22 cellular contexts compared by ENCODE assay signal in the genomic region with DNA sequence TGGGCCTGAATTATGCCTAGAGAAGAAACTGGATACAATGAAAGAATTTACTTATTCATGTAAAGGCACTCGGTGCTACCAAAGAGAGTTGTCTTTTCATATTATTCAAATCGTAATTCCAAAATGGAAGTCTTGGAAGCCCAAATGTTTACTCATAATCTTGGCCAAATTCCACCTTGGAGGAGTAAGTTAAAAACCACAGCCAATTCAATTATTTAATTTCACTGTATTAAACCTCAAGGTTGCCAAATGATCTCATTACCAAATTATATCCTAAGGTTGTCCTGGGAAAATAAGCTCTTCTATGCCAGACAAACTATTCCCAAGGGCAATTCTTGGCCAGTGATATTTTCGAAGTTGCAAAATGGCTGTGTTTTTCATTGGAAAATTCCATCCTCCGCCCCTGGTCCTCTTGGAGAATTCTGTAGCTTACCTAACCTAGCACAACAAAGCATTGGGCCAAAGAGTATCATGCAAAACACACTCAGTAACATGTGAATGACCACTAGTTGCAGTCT. TPM values are rescaled to one million over a fixed set of nuclear protein-coding genes. Genes with fewer than 3 reads are reported as not detected.
DNase-seq lines count a peak whose midpoint lies in the region; ATAC-seq, FAIRE-seq and TF ChIP-seq lines count a peak whose summit lies in the region.
"Had no signal": no experiment of that assay in that cellular context is flagged by ENCODE, and none has a peak within 500 bp of the region (broad histone marks: within the 10 kb centered on the region; RNA-seq: fewer than 3 reads in every experiment).

No MANE protein-coding gene starts in this region.

- H4K91ac ChIP-seq in H1 (replicated peaks; ENCODE audit: insufficient read length, low read length), result no peak overlapping the region

- no peak for TF ChIP-seq EP300 in H1 (IDR thresholded peaks at IDR 0.05; ENCODE audit: borderline replicate concordance in 1 of 2, low read depth in 2 of 2, low read length in 2 of 2)

- H3K4me3 ChIP-seq in H1 (ENCODE audit: extremely low read depth in 1 of 4, insufficient read depth in 2 of 4, low read depth in 3 of 4, low read length in 4 of 4) (no peak overlapping the region), keratinocyte (ENCODE audit: control insufficient read depth in 2 of 3, extremely low read depth in 1 of 3, insufficient read depth in 2 of 3, low read depth in 1 of 3, low read length in 3 of 3) (no peak overlapping the region)
- H3K4me3 ChIP-seq: thyroid gland had no signal

- H3K27me3 ChIP-seq in H1 (replicated peaks in 1 of 4; ENCODE audit: control insufficient read depth in 3 of 4, extremely low read depth in 1 of 4, insufficient read depth in 3 of 4, low read length in 3 of 4) (no peaks in the 10 kb centered on the region), keratinocyte (ENCODE audit: control insufficient read depth, extremely low read depth, insufficient read depth, low read length) (no peaks in the 10 kb centered on the region)
- H3K27me3 ChIP-seq: BE2C, thyroid gland had no signal

- H2AFZ ChIP-seq in H1 (ENCODE audit: low read length) (peak overlapping the region; percentile 15; the same call in 1 of the 2 replicates), keratinocyte (ENCODE audit: control insufficient read depth, low read length) (peak overlapping the region; percentile 85)

- no peak overlapping the region for H3K4ac ChIP-seq in H1 (replicated peaks; ENCODE audit: insufficient read length, low read depth, low read length)

- no peaks in the 10 kb centered on the region for H3K9me3 ChIP-seq in H1 (ENCODE audit: insufficient read depth in 2 of 2, low read depth in 1 of 2, low read length in 1 of 2)
- peaks cover under 1% of the 10 kb centered on the region for H3K9me3 ChIP-seq in keratinocyte (ENCODE audit: control insufficient read depth, low read depth, low read length)
- H3K9me3 ChIP-seq: BE2C, thyroid gland had no signal

- no peak for ATAC-seq in GM21515 (IDR thresholded peaks at IDR 0.05; ENCODE audit: unreplicated experiment)
- ATAC-seq: left lobe of liver had no signal

- dilution Hi-C loops in keratinocyte (cut with MboI; ENCODE audit: extremely low pct_ligation_motif_present, low sequenced_read_pairs), result no loop called here

- H2AK5ac ChIP-seq in H1 (ENCODE audit: low read depth, low read length), result no peak overlapping the region

- H3K23ac ChIP-seq in H1 (ENCODE audit: insufficient read length), result no peak overlapping the region

- H3K27ac ChIP-seq in H1 (ENCODE audit: low read depth, low read length), result no peak overlapping the region
- H3K27ac ChIP-seq in keratinocyte (ENCODE audit: control insufficient read depth, insufficient read depth, low read length), result peak overlapping the region; percentile 33
- H3K27ac ChIP-seq: thyroid gland had no signal

- H2BK20ac ChIP-seq in H1 (ENCODE audit: low read length), result no peak overlapping the region

- no peak overlapping the region for H4K5ac ChIP-seq in H1 (ENCODE audit: insufficient read length, low read depth, low read length)

- H3K18ac ChIP-seq in H1 (ENCODE audit: extremely low read depth, low read length), result no peak overlapping the region

- 81% methylated on average over 4 of the region's 4 CpGs; no CpG with 5 or more reads in 1 of the 2 experiments for WGBS in H1 (ENCODE audit: extremely low coverage in 1 of 2, insufficient coverage in 1 of 2, insufficient read length in 1 of 2, insufficient replicate concordance in 2 of 2, low coverage in 1 of 2, low lambda C conversion rate in 2 of 2, missing lambda C conversion rate in 1 of 2), 2 experiments

- H3K4me1 ChIP-seq in H1 (replicated peaks in 1 of 4; ENCODE audit: control insufficient read depth in 3 of 4, insufficient read depth in 4 of 4, low read length in 3 of 4) (no peaks in the 10 kb centered on the region), keratinocyte (ENCODE audit: control insufficient read depth, extremely low read depth, insufficient read depth, low read length) (peaks cover 11% of the 10 kb centered on the region)
- H3K4me1 ChIP-seq: BE2C, thyroid gland had no signal

- no peaks in the 10 kb centered on the region for H3K23me2 ChIP-seq in H1 (ENCODE audit: low read depth, low read length)

- no peaks in the 10 kb centered on the region for H3K79me1 ChIP-seq in H1 (ENCODE audit: low read depth, low read length)

- no peak overlapping the region for H3K9ac ChIP-seq in H1 (replicated peaks in 1 of 4; ENCODE audit: extremely low read depth in 1 of 4, low read depth in 3 of 4, low read length in 3 of 4)
- H3K9ac ChIP-seq in keratinocyte (ENCODE audit: control insufficient read depth, extremely low read depth, insufficient read depth, low read length), result no peak overlapping the region

- no peak for TF ChIP-seq POLR2A in H1 (IDR thresholded peaks at IDR 0.05; ENCODE audit: control extremely low read depth in 1 of 2, low read depth in 2 of 2, low read length in 2 of 2)

- no peak overlapping the region for H4K8ac ChIP-seq in H1 (ENCODE audit: extremely low read depth, insufficient read depth, low read length)

- CTCF ChIA-PET in H1 (lab: Charles Lee; ENCODE audit: partially characterized antibody), result interaction anchor here (1.2 kb wide), 1 partner anchor 9 kb away, joined by 5 read pairs; no protein-coding TSS in a partner anchor

- no peak overlapping the region for H3K14ac ChIP-seq in H1 (ENCODE audit: insufficient read length)

- no peak for TF ChIP-seq CTCF in H1 (IDR thresholded peaks at IDR 0.05; ENCODE audit: control extremely low read depth in 1 of 3, insufficient read depth in 1 of 3, low read depth in 1 of 3, low read length in 3 of 3)
- TF ChIP-seq CTCF in keratinocyte (optimal IDR thresholded peaks at IDR 0.05 in 1 of 3, IDR thresholded peaks at IDR 0.05 in 1 of 3, conservative IDR thresholded peaks at IDR 0.05 in 1 of 3; ENCODE audit: extremely low read depth in 1 of 3, insufficient read depth in 2 of 3, low read length in 3 of 3), result no peak

- POLR2A ChIA-PET in H1 (lab: Charles Lee; ENCODE audit: partially characterized antibody), result no interaction called here

- H3K9me1 ChIP-seq in keratinocyte (ENCODE audit: control insufficient read depth, extremely low read depth, insufficient read depth, low read length), result no peaks in the 10 kb centered on the region

- H4K20me1 ChIP-seq in H1 (replicated peaks in 1 of 2; ENCODE audit: control insufficient read depth in 1 of 2, insufficient read depth in 2 of 2, low read length in 2 of 2), result no peaks in the 10 kb centered on the region
- no peaks in the 10 kb centered on the region for H4K20me1 ChIP-seq in keratinocyte (ENCODE audit: control insufficient read depth, extremely low read depth, insufficient read depth, low read length)

- H3K4me2 ChIP-seq in H1 (ENCODE audit: insufficient read depth in 1 of 2, low read depth in 2 of 2, low read length in 2 of 2) (no peak overlapping the region), keratinocyte (ENCODE audit: control insufficient read depth, extremely low read depth, insufficient read depth, low read depth, low read length) (peak overlapping the region; percentile 18)

- no peaks in the 10 kb centered on the region for H3K36me3 ChIP-seq in H1 (ENCODE audit: control insufficient read depth in 2 of 4, insufficient read depth in 4 of 4, low read length in 3 of 4)
- no peaks in the 10 kb centered on the region for H3K36me3 ChIP-seq in keratinocyte (ENCODE audit: control insufficient read depth in 2 of 2, extremely low read depth in 1 of 2, insufficient read depth in 2 of 2, low read length in 2 of 2)
- H3K36me3 ChIP-seq: BE2C, thyroid gland had no signal

- no peak overlapping the region for H2BK5ac ChIP-seq in H1 (ENCODE audit: low read depth, low read length)

- TF ChIP-seq RAD21 in H1 (IDR thresholded peaks at IDR 0.05 in 1 of 2, conservative IDR thresholded peaks at IDR 0.05 in 1 of 2; ENCODE audit: low read depth in 2 of 2, low read length in 2 of 2), result no peak

- H3K56ac ChIP-seq in H1 (replicated peaks; ENCODE audit: insufficient read length, low read depth, low read length), result no peak overlapping the region

- no peak overlapping the region for H2BK15ac ChIP-seq in H1 (ENCODE audit: low read length)

- no peak overlapping the region for H2BK12ac ChIP-seq in H1 (ENCODE audit: low read depth, low read length)

- DNase-seq in NCI-H446 treated with DMSO at 0.1 percent for 48 hours (lab: John Stamatoyannopoulos, UW) (peak; percentile 89), H1 (ENCODE audit: low read depth in 1 of 2, low spot score in 2 of 2) (no peak), keratinocyte (ENCODE audit: low read depth, low spot score) (no peak), T-helper 9 cell (no peak), amniotic stem cell (lab: John Stamatoyannopoulos, UW) (no peak), putamen (ENCODE audit: low spot score) (no peak)
- DNase-seq: activated CD4-positive, CD25-positive, alpha-beta regulatory T cell treated with anti-CD3 and anti-CD28 coated beads, Interleukin-2, amount 50 U/mL, for 72 hours; BE2C; H9; NCI-H1694 treated with DMSO at 0.1 percent for 48 hours; NCI-H345; thyroid gland had no signal

- H3K79me2 ChIP-seq in H1 (ENCODE audit: control insufficient read depth in 1 of 2, insufficient read depth in 2 of 2, low read length in 2 of 2) (no peaks in the 10 kb centered on the region), keratinocyte (ENCODE audit: control insufficient read depth, insufficient read depth, low read length) (no peaks in the 10 kb centered on the region)

- H2BK120ac ChIP-seq in H1 (replicated peaks; ENCODE audit: low read depth, low read length), result no peak overlapping the region

- FAIRE-seq in H1 (lab: Jason Lieb, UNC) (no peak), keratinocyte (lab: Jason Lieb, UNC) (peak; percentile 62)
- FAIRE-seq: endothelial cell of umbilical vein, GM18507 had no signal

RNA-seq across cellular contexts. Expression of a gene that starts 11.1 kb away (rescaled TPM):
- total RNA-seq in H1 (2021; fragmentation: NEBNext Ultra II Directional; extraction: Animal tissue kit (Norgen Biotek cat#: 25700)), result 42.7 and 45.3 TPM in 2 replicates
- polyA plus RNA-seq in H1 (2011; rRNA removed) (6.1 and 7.2 TPM in 2 replicates), keratinocyte (45.7 to 65.3 TPM (median 54.9 TPM) in 3 replicates)
- polyA plus RNA-seq in H1 (2011; cell fraction: cytosol; rRNA removed), result 13.1 TPM
- 7.1 TPM for polyA plus RNA-seq in H1 (2011; cell fraction: nucleus; rRNA removed)
- polyA plus RNA-seq in H1 (2012, experiment 1 of 2), result 16.0 to 22.9 TPM (median 21.4 TPM) in 4 replicates
- 2.4 TPM for polyA plus RNA-seq in H1 (2012, experiment 2 of 2)
- polyA plus RNA-seq in H1 (2013, experiment 1 of 2), result 35.9 TPM
- 38.3 TPM for polyA plus RNA-seq in H1 (2013, experiment 2 of 2)
- polyA minus RNA-seq in H1 (2011; rRNA and poly(A)+ RNA removed), result 18.8 and 23.5 TPM in 2 replicates
- 24.4 TPM for polyA minus RNA-seq in H1 (2011; cell fraction: cytosol; rRNA and poly(A)+ RNA removed)
- polyA minus RNA-seq in H1 (2011; cell fraction: nucleus; rRNA and poly(A)+ RNA removed), result 28.9 TPM
- 311 TPM for polyA plus RNA-seq in keratinocyte (2011; ENCODE audit: low read depth)
- polyA plus RNA-seq in keratinocyte (2011; cell fraction: cytosol; rRNA removed), result 39.0 and 67.0 TPM in 2 replicates
- 43.0 and 57.6 TPM in 2 replicates for polyA plus RNA-seq in keratinocyte (2011; cell fraction: nucleus; rRNA removed)
- polyA plus RNA-seq in keratinocyte (2012; ENCODE audit: low replicate concordance), result 52.6 and 69.5 TPM in 2 replicates
- polyA minus RNA-seq in keratinocyte, result 24.1 to 38.5 TPM (median 36.9 TPM) in 3 replicates
- 78.7 TPM for polyA minus RNA-seq in keratinocyte (2011; cell fraction: cytosol; rRNA and poly(A)+ RNA removed)
- 47.6 and 68.5 TPM in 2 replicates for polyA minus RNA-seq in keratinocyte (2011; cell fraction: nucleus; rRNA and poly(A)+ RNA removed)

RNA-seq across cellular contexts. Expression of a gene that starts 43.4 kb away (rescaled TPM):
- total RNA-seq in H1 (2021; fragmentation: NEBNext Ultra II Directional; extraction: Animal tissue kit (Norgen Biotek cat#: 25700)), result 0.23 TPM in 1 of 2 replicates, not detected in the other
- polyA plus RNA-seq in H1 (2011; rRNA removed) (0.03 TPM in 1 of 2 replicates, not detected in the other), keratinocyte (473 to 1,046 TPM (median 833 TPM) in 3 replicates)
- not detected for polyA plus RNA-seq in H1 (2011; cell fraction: cytosol; rRNA removed)
- polyA plus RNA-seq in H1 (2011; cell fraction: nucleus; rRNA removed), result 0.06 TPM
- not detected in 4 replicates for polyA plus RNA-seq in H1 (2012, experiment 1 of 2)
- not detected for polyA plus RNA-seq in H1 (2012, experiment 2 of 2)
- polyA plus RNA-seq in H1 (2013, experiment 1 of 2), result 0.16 TPM
- 0.20 TPM for polyA plus RNA-seq in H1 (2013, experiment 2 of 2)
- polyA minus RNA-seq in H1 (2011; rRNA and poly(A)+ RNA removed), result 0.06 TPM in 1 of 2 replicates, not detected in the other
- polyA minus RNA-seq in H1 (2011; cell fraction: cytosol; rRNA and poly(A)+ RNA removed), result not detected
- polyA minus RNA-seq in H1 (2011; cell fraction: nucleus; rRNA and poly(A)+ RNA removed), result 1.5 TPM
- 893 TPM for polyA plus RNA-seq in keratinocyte (2011; ENCODE audit: low read depth)
- polyA plus RNA-seq in keratinocyte (2011; cell fraction: cytosol; rRNA removed), result 409 and 854 TPM in 2 replicates
- polyA plus RNA-seq in keratinocyte (2011; cell fraction: nucleus; rRNA removed), result 649 and 704 TPM in 2 replicates
- 411 and 634 TPM in 2 replicates for polyA plus RNA-seq in keratinocyte (2012; ENCODE audit: low replicate concordance)
- polyA minus RNA-seq in keratinocyte, result 161 to 710 TPM (median 697 TPM) in 3 replicates
- 416 TPM for polyA minus RNA-seq in keratinocyte (2011; cell fraction: cytosol; rRNA and poly(A)+ RNA removed)
- polyA minus RNA-seq in keratinocyte (2011; cell fraction: nucleus; rRNA and poly(A)+ RNA removed), result 521 and 945 TPM in 2 replicates
- total RNA-seq: activated CD8-positive, alpha-beta memory T cell treated with anti-CD3 and anti-CD28 coated beads for 36 hours; Daoy; endothelial cell of umbilical vein; glomerular endothelial cell; H9; left lobe of liver; mononuclear cell; neural crest cell; RPMI7951; thyroid gland had no signal
- polyA plus RNA-seq: endothelial cell of umbilical vein had no signal

Comparison
In these comparisons a context has a peak if more than half of its experiments do, and no peak if none do; other contexts are left out.
1. RNA of a gene that starts 43.4 kb away (polyA plus RNA-seq): 409 to 1,046 TPM in keratinocyte; 0.03 to 0.20 TPM in H1; every median in the first group is over 100 times any median in the second.